ENCODE assay signal across 13 cellular contexts in genomic region chr1:216903389-216903754, GRCh38.
DNase-seq lines count a peak whose midpoint lies in the region; ATAC-seq and TF ChIP-seq lines count a peak whose summit lies in the region.
"Had no signal": no experiment of that assay in that cellular context is flagged by ENCODE, and none has a peak within 500 bp of the region (broad histone marks: within the 10 kb centered on the region; RNA-seq: fewer than 3 reads in every experiment).

No MANE protein-coding gene starts in this region.

- H3K4me3 Mint-ChIP-seq in brain, result no peak overlapping the region
- no peak overlapping the region for H3K4me3 Mint-ChIP-seq in activated naive CD8-positive, alpha-beta T cell treated with anti-CD3 and anti-CD28 coated beads, Interleukin-2, amount 50 U/mL, for 24 hours
- H3K4me3 Mint-ChIP-seq: activated CD4-positive, alpha-beta T cell treated with anti-CD3 and anti-CD28 coated beads for 36 hours; HFFc6 had no signal

- no peaks in the 10 kb centered on the region for H3K36me3 Mint-ChIP-seq in brain
- no peaks in the 10 kb centered on the region for H3K36me3 Mint-ChIP-seq in activated naive CD8-positive, alpha-beta T cell treated with anti-CD3 and anti-CD28 coated beads, Interleukin-2, amount 50 U/mL, for 24 hours (ENCODE audit: low read depth)

- no peak overlapping the region for H3K9ac ChIP-seq in mesenchymal stem cell (ENCODE audit: low read length)

- no peaks in the 10 kb centered on the region for H3K9me3 Mint-ChIP-seq in brain
- peaks cover 6% of the 10 kb centered on the region for H3K9me3 Mint-ChIP-seq in activated naive CD8-positive, alpha-beta T cell treated with anti-CD3 and anti-CD28 coated beads, Interleukin-2, amount 50 U/mL, for 24 hours

- peaks cover 15% of the 10 kb centered on the region for H3K4me1 Mint-ChIP-seq in brain
- no peaks in the 10 kb centered on the region for H3K4me1 Mint-ChIP-seq in activated naive CD8-positive, alpha-beta T cell treated with anti-CD3 and anti-CD28 coated beads, Interleukin-2, amount 50 U/mL, for 24 hours
- H3K4me1 Mint-ChIP-seq: activated CD4-positive, alpha-beta T cell treated with anti-CD3 and anti-CD28 coated beads for 36 hours had no signal

- H2AFZ ChIP-seq in mesenchymal stem cell (ENCODE audit: low read depth, low read length), result no peak overlapping the region

- H3K79me1 ChIP-seq in mesenchymal stem cell (replicated peaks; ENCODE audit: low read length, poor library complexity, severe bottlenecking), result no peaks in the 10 kb centered on the region

- H3K27ac ChIP-seq in mesenchymal stem cell (ENCODE audit: low read length, poor library complexity, severe bottlenecking), result peak overlapping the region; percentile 70

- H3K18ac ChIP-seq in mesenchymal stem cell (ENCODE audit: low read depth in 1 of 2, low read length in 2 of 2), result peak overlapping the region in 1 of 2 experiments; percentile 25

- H4K8ac ChIP-seq in mesenchymal stem cell (ENCODE audit: low read length), result no peak overlapping the region

- no peak for ATAC-seq in activated naive CD8-positive, alpha-beta T cell treated with anti-CD3 and anti-CD28 coated beads, Interleukin-2, amount 50 U/mL, for 24 hours
- ATAC-seq: activated CD4-positive, alpha-beta T cell treated with anti-CD3 and anti-CD28 coated beads for 36 hours had no signal

- H4K91ac ChIP-seq in mesenchymal stem cell (ENCODE audit: low read length), result no peak overlapping the region

- peak; percentile 20 for DNase-seq in 8988T
- DNase-seq in LHCN-M2 (ENCODE audit: low read depth), result peak; percentile 48
- DNase-seq in mesenchymal stem cell, result peak; percentile 60
- DNase-seq in activated naive CD8-positive, alpha-beta T cell treated with anti-CD3 and anti-CD28 coated beads, Interleukin-2, amount 50 U/mL, for 24 hours, result no peak
- DNase-seq in erythroblast (lab: John Stamatoyannopoulos, UW), result no peak
- no peak for DNase-seq in NCI-H2196 (lab: John Stamatoyannopoulos, UW; ENCODE audit: unreplicated experiment)
- no peak for DNase-seq in foreskin melanocyte
- DNase-seq: activated CD4-positive, alpha-beta T cell treated with anti-CD3 and anti-CD28 coated beads for 36 hours; activated gamma-delta T cell treated with Interleukin-2 at 50 U/mL for 16 hours; HFFc6; SHP77; stimulated activated CD4-positive, alpha-beta T cell treated with anti-CD3 and anti-CD28 coated beads, Interleukin-4, amount 100 ng/mL, for 1 hour had no signal

- H3K27me3 Mint-ChIP-seq in brain, result peaks cover 3% of the 10 kb centered on the region
- H3K27me3 Mint-ChIP-seq in activated naive CD8-positive, alpha-beta T cell treated with anti-CD3 and anti-CD28 coated beads, Interleukin-2, amount 50 U/mL, for 24 hours, result no peaks in the 10 kb centered on the region
- H3K27me3 Mint-ChIP-seq: activated CD4-positive, alpha-beta T cell treated with anti-CD3 and anti-CD28 coated beads for 36 hours had no signal

- H3K14ac ChIP-seq in mesenchymal stem cell (ENCODE audit: low read length in 2 of 2), result peak overlapping the region in 1 of 2 experiments; percentile 30

- no peak for TF ChIP-seq POLR2A in erythroblast (IDR thresholded peaks at IDR 0.05; ENCODE audit: low read length)

- H3K4me1 ChIP-seq in mesenchymal stem cell (ENCODE audit: control insufficient read depth, insufficient read depth, low read depth, low read length), result peaks cover 5% of the 10 kb centered on the region

- H3K9me3 ChIP-seq in mesenchymal stem cell (ENCODE audit: control insufficient read depth, low read length), result no peaks in the 10 kb centered on the region

- no peak for TF ChIP-seq CTCF in brain (conservative IDR thresholded peaks at IDR 0.05)

- no peak overlapping the region for H2AK5ac ChIP-seq in mesenchymal stem cell (ENCODE audit: low read length, severe bottlenecking)

- H3K27me3 ChIP-seq in mesenchymal stem cell (ENCODE audit: control insufficient read depth in 1 of 2, insufficient read depth in 1 of 2, low read length in 2 of 2), result no peaks in the 10 kb centered on the region

- no peak overlapping the region for H3K4me2 ChIP-seq in mesenchymal stem cell (ENCODE audit: low read length, poor library complexity, severe bottlenecking)

- H2BK12ac ChIP-seq in mesenchymal stem cell (ENCODE audit: low read length in 2 of 2), result no peak overlapping the region

- no peak overlapping the region for H2BK120ac ChIP-seq in mesenchymal stem cell (ENCODE audit: low read depth, low read length)

- H2BK5ac ChIP-seq in mesenchymal stem cell (ENCODE audit: low read depth, low read length, poor library complexity, severe bottlenecking), result no peak overlapping the region

- no peaks in the 10 kb centered on the region for H3K36me3 ChIP-seq in mesenchymal stem cell (ENCODE audit: control insufficient read depth in 1 of 2, insufficient read depth in 2 of 2, low read depth in 1 of 2, low read length in 2 of 2)

- H3K4me3 ChIP-seq in mesenchymal stem cell (ENCODE audit: insufficient read depth in 1 of 2, low read depth in 1 of 2, low read length in 2 of 2), result no peak overlapping the region

- H3K4ac ChIP-seq in mesenchymal stem cell (ENCODE audit: low read depth in 1 of 2, low read length in 2 of 2), result no peak overlapping the region

- H2BK15ac ChIP-seq in mesenchymal stem cell (ENCODE audit: low read depth, poor library complexity, severe bottlenecking), result no peak overlapping the region

- H3K23ac ChIP-seq in mesenchymal stem cell (ENCODE audit: low read length in 2 of 2), result no peak overlapping the region

- 6% methylated on average over 2 of the region's 2 CpGs for WGBS in mesenchymal stem cell

- H3K27ac Mint-ChIP-seq in brain, result peak overlapping the region in 3 of 5 experiments; percentile 6 to 37 (median 18)
- no peak overlapping the region for H3K27ac Mint-ChIP-seq in activated naive CD8-positive, alpha-beta T cell treated with anti-CD3 and anti-CD28 coated beads, Interleukin-2, amount 50 U/mL, for 24 hours
- H3K27ac Mint-ChIP-seq: activated CD4-positive, alpha-beta T cell treated with anti-CD3 and anti-CD28 coated beads for 36 hours; HFFc6 had no signal

Comparison
In these comparisons a context has a peak if more than half of its experiments do, and no peak if none do; other contexts are left out.
1. DNase-seq: peak in 8988T (single experiment), LHCN-M2 (single experiment) and mesenchymal stem cell (single experiment); none in activated naive CD8-positive, alpha-beta T cell treated with anti-CD3 and anti-CD28 coated beads, Interleukin-2, amount 50 U/mL, for 24 hours (single experiment), erythroblast (0 of 2), NCI-H2196 (single experiment) and foreskin melanocyte (single experiment).